Comparison of ENCODE assay signal across 8 cellular contexts in genomic region chr15:63348392-63348791, GRCh38. TPM values are rescaled to one million over a fixed set of nuclear protein-coding genes. Genes with fewer than 3 reads are reported as not detected.
DNase-seq lines count a peak whose midpoint lies in the region; ATAC-seq and TF ChIP-seq lines count a peak whose summit lies in the region.

No MANE protein-coding gene starts in this region.

- H3K36me3 ChIP-seq in mucosa of descending colon (ENCODE audit: low read depth) (no peaks in the 10 kb centered on the region), OCI-LY7 (ENCODE audit: insufficient read depth, low read length) (no peaks in the 10 kb centered on the region)

- CTCF ChIA-PET in OCI-LY7 (lab: Charles Lee; ENCODE audit: unreplicated experiment), result no interaction called here

- H3K4me1 ChIP-seq in mucosa of descending colon (ENCODE audit: low read depth), result peaks cover 20% of the 10 kb centered on the region
- no peaks in the 10 kb centered on the region for H3K4me1 ChIP-seq in OCI-LY7 (ENCODE audit: insufficient read depth, low read length, poor library complexity, severe bottlenecking)

- no peak overlapping the region for H2AFZ ChIP-seq in OCI-LY7 (ENCODE audit: low read length)

- H3K27ac ChIP-seq in cingulate gyrus (ENCODE audit: low read depth, low read length), result peak overlapping the region; percentile 58
- no peak overlapping the region for H3K27ac ChIP-seq in OCI-LY7 (ENCODE audit: low read depth, low read length, poor library complexity, severe bottlenecking)

- no peak for TF ChIP-seq CTCF in mucosa of descending colon (IDR thresholded peaks at IDR 0.05)
- TF ChIP-seq CTCF in OCI-LY7 (conservative IDR thresholded peaks at IDR 0.05; ENCODE audit: low read length), result no peak

- ATAC-seq in mucosa of descending colon (peak; percentile 72), GM18505 (IDR thresholded peaks at IDR 0.05; ENCODE audit: unreplicated experiment) (no peak)

- no peaks in the 10 kb centered on the region for H4K20me1 ChIP-seq in OCI-LY7 (ENCODE audit: insufficient read depth, low read length)

- POLR2A ChIA-PET in OCI-LY7 (lab: Charles Lee), result no interaction called here

- DNase-seq in C1 segment of cervical spinal cord (lab: John Stamatoyannopoulos, UW) (peak in 11 of 14 donors; percentile 6 to 74 (median 41)), NCI-H2196 (lab: John Stamatoyannopoulos, UW; ENCODE audit: unreplicated experiment) (peak; percentile 43), mucosa of descending colon (peak; percentile 80 to 84 (median 82)), SK-N-DZ (ENCODE audit: low spot score) (no peak), SIG-M5 treated with dmso at 0.1 percent for 504 hours (lab: John Stamatoyannopoulos, UW; ENCODE audit: unreplicated experiment) (no peak), OCI-LY7 (ENCODE audit: low spot score) (no peak)

- BruUV-seq in OCI-LY7 (replicated peaks; lab: Mats Ljungman, UMichigan), result no TSS peak

- no peaks in the 10 kb centered on the region for H3K9me2 ChIP-seq in OCI-LY7 (ENCODE audit: insufficient read depth, low read length)

- no peak for TF ChIP-seq POLR2A in GM18505 (IDR thresholded peaks at IDR 0.05; ENCODE audit: borderline replicate concordance, extremely low read depth, insufficient read depth, insufficient read length)

- H3K79me2 ChIP-seq in OCI-LY7 (ENCODE audit: insufficient read depth, low read depth, low read length), result no peaks in the 10 kb centered on the region

- H3K9me3 ChIP-seq in mucosa of descending colon, result no peaks in the 10 kb centered on the region
- no peaks in the 10 kb centered on the region for H3K9me3 ChIP-seq in OCI-LY7 (ENCODE audit: low read length)

- H3K4me3 ChIP-seq in mucosa of descending colon, result no peak overlapping the region
- H3K4me3 ChIP-seq in OCI-LY7 (ENCODE audit: low read depth, low read length, poor library complexity, severe bottlenecking), result no peak overlapping the region

- no peak overlapping the region for H3K4me2 ChIP-seq in OCI-LY7 (ENCODE audit: low read length)

- intact Hi-C loops in mucosa of descending colon (cut with DNase I, micrococcal nuclease) (no loop called here), OCI-LY7 (cut with micrococcal nuclease; ENCODE audit: unreplicated experiment) (no loop called here)

RNA-seq across cellular contexts. Expression of gene CA12, which starts 33.3 kb away (rescaled TPM):
- total RNA-seq in mucosa of descending colon (100 to 1,000 TPM; 141 to 645 (median 213) TPM), OCI-LY7 (2022) (not detected in 2 replicates)
- polyA plus RNA-seq in SK-N-DZ (2014; cell fraction: cytosol; rRNA removed), result 0.27 and 0.31 TPM in 2 replicates
- 0.41 and 0.57 TPM in 2 replicates for polyA plus RNA-seq in SK-N-DZ (2014; cell fraction: nucleus; rRNA removed)
- not detected in 2 replicates for total RNA-seq in OCI-LY7 (2014; rRNA removed; shearing (Covaris generic))

Comparison
In these comparisons a context has a peak if more than half of its experiments do, and no peak if none do; other contexts are left out.
1. DNase-seq: peak in C1 segment of cervical spinal cord (11 of 14), NCI-H2196 (single experiment) and mucosa of descending colon (3 of 3); none in SK-N-DZ (single experiment), SIG-M5 treated with dmso at 0.1 percent for 504 hours (single experiment) and OCI-LY7 (single experiment).
2. RNA of gene CA12, which starts 33.3 kb away (total RNA-seq): 141 to 645 TPM in mucosa of descending colon; not detected in OCI-LY7; every median in the first group is over 100 times any median in the second.